2 cellular contexts compared by ENCODE assay signal in genomic region chr16:73171901-73172619, GRCh38.
TF ChIP-seq lines count a peak whose summit lies in the region.

No MANE protein-coding gene starts in this region.

TF ChIP-seq in GM23338, 12 proteins besides CTCF, POLR2A, EP300 and RAD21 (continued from another document):
- TF ChIP-seq ZNF462 (CRISPR knock-in tag; IDR thresholded peaks at IDR 0.05) (no peak), EZH2phosphoT487 (IDR thresholded peaks at IDR 0.05; ENCODE audit: unreplicated experiment) (no peak), CREB1 (CRISPR knock-in tag; IDR thresholded peaks at IDR 0.05; ENCODE audit: low read depth) (no peak), ZNF114 (CRISPR knock-in tag; IDR thresholded peaks at IDR 0.05) (no peak), POLR2AphosphoS5 (IDR thresholded peaks at IDR 0.05; ENCODE audit: low read depth) (no peak)
- TF ChIP-seq, protein P1, sequence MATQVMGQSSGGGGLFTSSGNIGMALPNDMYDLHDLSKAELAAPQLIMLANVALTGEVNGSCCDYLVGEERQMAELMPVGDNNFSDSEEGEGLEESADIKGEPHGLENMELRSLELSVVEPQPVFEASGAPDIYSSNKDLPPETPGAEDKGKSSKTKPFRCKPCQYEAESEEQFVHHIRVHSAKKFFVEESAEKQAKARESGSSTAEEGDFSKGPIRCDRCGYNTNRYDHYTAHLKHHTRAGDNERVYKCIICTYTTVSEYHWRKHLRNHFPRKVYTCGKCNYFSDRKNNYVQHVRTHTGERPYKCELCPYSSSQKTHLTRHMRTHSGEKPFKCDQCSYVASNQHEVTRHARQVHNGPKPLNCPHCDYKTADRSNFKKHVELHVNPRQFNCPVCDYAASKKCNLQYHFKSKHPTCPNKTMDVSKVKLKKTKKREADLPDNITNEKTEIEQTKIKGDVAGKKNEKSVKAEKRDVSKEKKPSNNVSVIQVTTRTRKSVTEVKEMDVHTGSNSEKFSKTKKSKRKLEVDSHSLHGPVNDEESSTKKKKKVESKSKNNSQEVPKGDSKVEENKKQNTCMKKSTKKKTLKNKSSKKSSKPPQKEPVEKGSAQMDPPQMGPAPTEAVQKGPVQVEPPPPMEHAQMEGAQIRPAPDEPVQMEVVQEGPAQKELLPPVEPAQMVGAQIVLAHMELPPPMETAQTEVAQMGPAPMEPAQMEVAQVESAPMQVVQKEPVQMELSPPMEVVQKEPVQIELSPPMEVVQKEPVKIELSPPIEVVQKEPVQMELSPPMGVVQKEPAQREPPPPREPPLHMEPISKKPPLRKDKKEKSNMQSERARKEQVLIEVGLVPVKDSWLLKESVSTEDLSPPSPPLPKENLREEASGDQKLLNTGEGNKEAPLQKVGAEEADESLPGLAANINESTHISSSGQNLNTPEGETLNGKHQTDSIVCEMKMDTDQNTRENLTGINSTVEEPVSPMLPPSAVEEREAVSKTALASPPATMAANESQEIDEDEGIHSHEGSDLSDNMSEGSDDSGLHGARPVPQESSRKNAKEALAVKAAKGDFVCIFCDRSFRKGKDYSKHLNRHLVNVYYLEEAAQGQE (IDR thresholded peaks at IDR 0.05; ENCODE audit: unreplicated experiment) = no peak
TF ChIP-seq in GM23338: peak in this region for 0.

TF ChIP-seq in SK-N-SH treated with all-trans-retinoic acid at 6 μM for 48 hours, 23 proteins besides CTCF, POLR2A, EP300 and RAD21 (continued from another document):
- TF ChIP-seq, protein P2, sequence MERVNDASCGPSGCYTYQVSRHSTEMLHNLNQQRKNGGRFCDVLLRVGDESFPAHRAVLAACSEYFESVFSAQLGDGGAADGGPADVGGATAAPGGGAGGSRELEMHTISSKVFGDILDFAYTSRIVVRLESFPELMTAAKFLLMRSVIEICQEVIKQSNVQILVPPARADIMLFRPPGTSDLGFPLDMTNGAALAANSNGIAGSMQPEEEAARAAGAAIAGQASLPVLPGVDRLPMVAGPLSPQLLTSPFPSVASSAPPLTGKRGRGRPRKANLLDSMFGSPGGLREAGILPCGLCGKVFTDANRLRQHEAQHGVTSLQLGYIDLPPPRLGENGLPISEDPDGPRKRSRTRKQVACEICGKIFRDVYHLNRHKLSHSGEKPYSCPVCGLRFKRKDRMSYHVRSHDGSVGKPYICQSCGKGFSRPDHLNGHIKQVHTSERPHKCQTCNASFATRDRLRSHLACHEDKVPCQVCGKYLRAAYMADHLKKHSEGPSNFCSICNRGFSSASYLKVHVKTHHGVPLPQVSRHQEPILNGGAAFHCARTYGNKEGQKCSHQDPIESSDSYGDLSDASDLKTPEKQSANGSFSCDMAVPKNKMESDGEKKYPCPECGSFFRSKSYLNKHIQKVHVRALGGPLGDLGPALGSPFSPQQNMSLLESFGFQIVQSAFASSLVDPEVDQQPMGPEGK (CRISPR knock-in tag; IDR thresholded peaks at IDR 0.05; ENCODE audit: borderline replicate concordance) = no peak
